21 cellular contexts compared by ENCODE assay signal in genomic region chrX:149532868-149533267, GRCh38. TPM values are rescaled to one million over a fixed set of nuclear protein-coding genes. Genes with fewer than 3 reads are reported as not detected.
"Had no signal": no experiment of that assay in that cellular context is flagged by ENCODE, and none has a peak within 500 bp of the region (broad histone marks: within the 10 kb centered on the region; RNA-seq: fewer than 3 reads in every experiment).

No MANE protein-coding gene starts in this region.

RNA-seq across cellular contexts. Expression of gene HSFX3, which starts 16.9 kb away (rescaled TPM):
- total RNA-seq: activated naive CD4-positive, alpha-beta T cell treated with anti-CD3 and anti-CD28 coated beads for 36 hours; activated naive CD4-positive, alpha-beta T cell treated with anti-CD3 and anti-CD28 coated beads, Interleukin-2, amount 50 U/mL, for 72 hours; activated naive CD8-positive, alpha-beta T cell treated with anti-CD3 and anti-CD28 coated beads for 36 hours; activated naive CD8-positive, alpha-beta T cell treated with anti-CD3 and anti-CD28 coated beads, Interleukin-2, amount 10 ng/mL, durations not matched to agents 7 days and 5 days; activated T-cell treated with anti-CD3 and anti-CD28 coated beads, Interleukin-2, amount 50 U/mL, for 4 hours; activated T-cell treated with anti-CD3 and anti-CD28 coated beads, Interleukin-2, amount 50 U/mL, for 72 hours; activated T-helper 1 cell treated with anti-CD3 and anti-CD28 coated beads, Interleukin-12 subunit alpha, Interleukin-12 subunit beta, Interleukin-2, Interleukin-4 antibody, amounts not matched to agents 30 ng/mL and 10 ng/mL and 1 ng/mL, durations not matched to agents 14 hours and 24 hours and 36 hours; activated T-helper 17 cell treated with anti-CD3 and anti-CD28 coated beads, Interleukin-2, amount 50 U/mL, for 72 hours; adrenal gland; aorta; ascending aorta; astrocyte; body of pancreas; breast epithelium; bronchial epithelial cell; cardiac muscle cell; cerebellum; chondrocyte had no signal
- polyA plus RNA-seq: adipose tissue, adrenal gland, cardiac muscle cell had no signal

RNA-seq across cellular contexts. Expression of gene MAGEA9B, which starts 54.4 kb away (rescaled TPM):
- total RNA-seq: activated naive CD4-positive, alpha-beta T cell treated with anti-CD3 and anti-CD28 coated beads for 36 hours; activated naive CD4-positive, alpha-beta T cell treated with anti-CD3 and anti-CD28 coated beads, Interleukin-2, amount 50 U/mL, for 72 hours; activated naive CD8-positive, alpha-beta T cell treated with anti-CD3 and anti-CD28 coated beads for 36 hours; activated naive CD8-positive, alpha-beta T cell treated with anti-CD3 and anti-CD28 coated beads, Interleukin-2, amount 10 ng/mL, durations not matched to agents 7 days and 5 days; activated T-cell treated with anti-CD3 and anti-CD28 coated beads, Interleukin-2, amount 50 U/mL, for 4 hours; activated T-cell treated with anti-CD3 and anti-CD28 coated beads, Interleukin-2, amount 50 U/mL, for 72 hours; activated T-helper 1 cell treated with anti-CD3 and anti-CD28 coated beads, Interleukin-12 subunit alpha, Interleukin-12 subunit beta, Interleukin-2, Interleukin-4 antibody, amounts not matched to agents 30 ng/mL and 10 ng/mL and 1 ng/mL, durations not matched to agents 14 hours and 24 hours and 36 hours; activated T-helper 17 cell treated with anti-CD3 and anti-CD28 coated beads, Interleukin-2, amount 50 U/mL, for 72 hours; activated T-helper 2 cell treated with anti-CD3 and anti-CD28 coated beads, Interferon-gamma antibody, Interleukin-2, Interleukin-4, amounts not matched to agents 10 μg/mL and 5 μg/mL and 100 μg/mL, durations not matched to agents 14 hours and 24 hours and 36 hours; adrenal gland; aorta; ascending aorta; astrocyte; body of pancreas; breast epithelium; bronchial epithelial cell; cardiac muscle cell; cardiac septum; cerebellum; chondrocyte had no signal
- polyA plus RNA-seq: adipose tissue, adrenal gland, aorta, cardiac muscle cell had no signal
